Comparison of ENCODE assay signal across 8 cellular contexts in the genomic region with DNA sequence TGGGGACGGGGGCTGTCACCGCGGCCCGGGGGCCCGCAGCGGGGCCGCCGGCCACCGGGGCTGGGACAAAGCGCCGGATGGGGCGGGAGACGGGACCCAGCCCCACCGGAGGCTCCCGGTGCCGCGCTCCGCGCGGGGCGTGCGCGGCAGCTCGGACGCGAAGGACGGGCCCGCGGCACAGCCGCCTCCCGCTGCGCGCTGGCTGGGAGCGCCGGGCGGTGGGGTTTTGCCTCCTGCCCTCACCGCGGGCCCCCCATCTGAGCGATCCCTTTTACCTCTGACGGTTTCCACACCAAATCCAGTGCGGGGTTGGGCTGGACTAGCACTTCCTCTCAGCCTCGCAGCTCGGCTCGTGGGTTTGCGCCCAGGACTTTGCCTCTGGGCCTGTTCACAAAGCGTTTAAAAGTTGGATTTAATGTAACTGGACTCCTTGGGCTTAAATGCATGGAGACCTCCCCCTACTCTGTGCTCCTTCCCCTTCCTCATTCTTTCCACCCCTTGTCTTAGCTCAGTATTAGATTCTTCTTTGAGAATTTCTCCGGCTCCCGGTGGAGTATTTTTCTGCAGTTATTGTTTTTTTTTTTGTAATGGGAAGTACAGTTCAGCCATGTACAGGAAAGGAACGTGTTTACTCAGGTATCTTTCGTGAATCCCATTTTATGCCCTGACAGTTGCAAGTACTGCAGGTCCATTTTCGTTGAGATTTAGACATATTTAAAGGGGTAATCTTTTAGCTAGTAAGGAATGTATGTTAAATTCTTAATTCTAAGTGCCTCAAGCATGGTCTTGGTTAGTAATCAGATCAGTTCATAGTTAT. TPM values are rescaled to one million over a fixed set of nuclear protein-coding genes. Genes with fewer than 3 reads are reported as not detected.
A peak's percentile ranks its signal among the peaks of the same experiment; 100 is the strongest.
DNase-seq lines count a peak whose midpoint lies in the region; ATAC-seq and TF ChIP-seq lines count a peak whose summit lies in the region.

No MANE protein-coding gene starts in this region.

- peak; percentile 37 for ATAC-seq in GM18867 (IDR thresholded peaks at IDR 0.05; ENCODE audit: unreplicated experiment)
- peak; percentile 34 for ATAC-seq in HG03097 (IDR thresholded peaks at IDR 0.05; ENCODE audit: low FRiP score, unreplicated experiment)
- ATAC-seq in thoracic aorta (ENCODE audit: insufficient number of reproducible peaks, low FRiP score, low read depth), result peak; percentile 30

- H3K4me1 ChIP-seq in esophagus squamous epithelium (peaks cover 0 to 65% (median 24%) of the 10 kb centered on the region in 3 donors), muscle layer of colon (ENCODE audit: insufficient read depth, low read length) (peaks cover 34% of the 10 kb centered on the region), thoracic aorta (ENCODE audit: control insufficient read depth in 1 of 2, low read depth in 2 of 2) (peaks cover 32 to 47% of the 10 kb centered on the region in 2 donors)

- peak in 1 of 4 donors; percentile 6 for TF ChIP-seq POLR2A in esophagus squamous epithelium (IDR thresholded peaks at IDR 0.05)

- TF ChIP-seq CTCF in esophagus squamous epithelium (IDR thresholded peaks at IDR 0.05) (no peak), thoracic aorta (IDR thresholded peaks at IDR 0.05) (no peak)

- DNase-seq in Ammon's horn (ENCODE audit: low spot score) (peak; percentile 45), NCI-H526 treated with DMSO at 0.1 percent for 48 hours (lab: John Stamatoyannopoulos, UW) (peak; percentile 27), esophagus squamous epithelium (lab: John Stamatoyannopoulos, UW) (no peak), thoracic aorta (ENCODE audit: low spot score) (no peak)
- peak; percentile 19 for DNase-seq in activated CD8-positive, alpha-beta memory T cell treated with anti-CD3 and anti-CD28 coated beads, Interleukin-2, amount 50 U/mL, for 4 hours

- WGBS in esophagus squamous epithelium, 2 donors, result 1 to 4% methylated on average over 12 to 17 of the region's 51 CpGs

- H3K27me3 ChIP-seq in esophagus squamous epithelium, result no peaks in the 10 kb centered on the region
- no peaks in the 10 kb centered on the region for H3K27me3 ChIP-seq in muscle layer of colon (ENCODE audit: control insufficient read depth in 1 of 2, insufficient read depth in 2 of 2, low read length in 2 of 2)
- no peaks in the 10 kb centered on the region for H3K27me3 ChIP-seq in thoracic aorta (replicated peaks; ENCODE audit: insufficient read depth)

- H3K4me3 ChIP-seq in esophagus squamous epithelium (peak overlapping the region; percentile 64 to 88 (median 86)), muscle layer of colon (ENCODE audit: low read depth in 1 of 2, low read length in 2 of 2) (peak overlapping the region; percentile 69 to 77), thoracic aorta (peak overlapping the region; percentile 87)

- H3K27ac ChIP-seq in esophagus squamous epithelium (peak overlapping the region; percentile 95 to 99 (median 98)), muscle layer of colon (ENCODE audit: low read depth, low read length) (peak overlapping the region; percentile 81), thoracic aorta (peak overlapping the region; percentile 96 to 98)

- intact Hi-C loops in esophagus squamous epithelium (cut with DNase I), result no loop called here

- no peaks in the 10 kb centered on the region for H3K9me3 ChIP-seq in esophagus squamous epithelium
- no peaks in the 10 kb centered on the region for H3K9me3 ChIP-seq in muscle layer of colon (ENCODE audit: low read length)
- no peaks in the 10 kb centered on the region for H3K9me3 ChIP-seq in thoracic aorta

- H3K36me3 ChIP-seq in esophagus squamous epithelium (peaks cover 0 to 3% (median 0%) of the 10 kb centered on the region in 3 donors), muscle layer of colon (ENCODE audit: insufficient read depth, low read length) (no peaks in the 10 kb centered on the region), thoracic aorta (no peaks in the 10 kb centered on the region)

- peak overlapping the region; percentile 63 for H3K9ac ChIP-seq in muscle layer of colon (ENCODE audit: low read length)

RNA-seq across cellular contexts. Expression of gene FCHO2, which starts 0.7 kb away (rescaled TPM):
- 10 to 100 TPM; 30.2 to 41.8 (median 36.6) TPM for total RNA-seq in esophagus squamous epithelium
- 10 to 100 TPM; 34.4 to 38.2 TPM for total RNA-seq in thoracic aorta

Comparison
In these comparisons a context has a peak if more than half of its experiments do, and no peak if none do; other contexts are left out.
1. DNase-seq: peak in Ammon's horn (single experiment), NCI-H526 treated with DMSO at 0.1 percent for 48 hours (single experiment) and activated CD8-positive, alpha-beta memory T cell treated with anti-CD3 and anti-CD28 coated beads, Interleukin-2, amount 50 U/mL, for 4 hours (single experiment); none in esophagus squamous epithelium (single experiment) and thoracic aorta (single experiment).
2. Peak in every context shown above with its lines, with median percentiles within 50 percentile points of each other: ATAC-seq, H3K27ac ChIP-seq and H3K4me3 ChIP-seq.